9 cellular contexts compared by ENCODE assay signal in the genomic region with DNA sequence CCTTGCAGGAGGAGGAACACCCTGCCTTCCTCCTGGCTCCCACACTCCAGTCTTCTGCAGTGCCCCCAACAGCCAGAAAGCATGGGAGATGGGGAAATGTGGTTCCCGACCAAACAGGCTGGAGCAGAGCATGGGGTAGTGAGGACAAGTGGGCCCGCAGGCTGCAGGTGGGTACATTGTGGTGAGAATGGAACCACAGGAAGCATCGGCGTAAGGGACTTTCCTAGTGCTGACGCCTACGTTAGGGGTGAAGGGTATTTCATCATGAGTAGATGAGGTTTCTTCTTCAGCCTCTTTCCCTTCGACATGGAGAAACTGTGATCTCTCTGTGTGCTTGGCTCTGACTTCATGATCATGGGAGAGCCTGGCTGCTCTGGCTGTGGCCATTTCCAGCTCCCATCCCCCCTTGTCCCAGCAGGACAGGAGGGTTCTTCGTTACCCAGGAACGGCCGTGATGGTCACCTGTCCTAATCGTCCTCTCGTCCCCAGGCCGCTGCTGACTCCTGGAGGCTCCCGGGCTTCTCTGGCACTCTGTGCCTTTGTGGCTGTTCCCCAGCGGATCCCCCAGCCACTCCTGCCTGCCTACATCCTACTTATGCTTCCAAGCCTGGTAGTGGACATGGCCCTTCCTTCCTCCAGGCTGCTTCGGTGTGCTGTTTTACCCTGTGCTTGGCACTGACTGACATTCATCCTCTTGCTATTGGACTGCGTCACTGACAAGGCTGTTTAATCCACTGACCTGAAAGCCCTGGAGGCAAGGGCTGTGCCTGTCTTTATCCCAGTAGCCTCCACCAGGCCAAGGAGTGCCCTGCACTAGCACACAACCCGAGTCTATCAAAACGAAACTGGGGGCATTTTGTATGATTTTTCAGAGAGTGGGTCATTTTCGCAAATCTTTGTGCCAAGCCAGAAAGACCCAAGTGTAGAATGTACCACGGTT.
DNase-seq lines count a peak whose midpoint lies in the region; ATAC-seq, FAIRE-seq and TF ChIP-seq lines count a peak whose summit lies in the region.
"Had no signal": no experiment of that assay in that cellular context is flagged by ENCODE, and none has a peak within 500 bp of the region (broad histone marks: within the 10 kb centered on the region; RNA-seq: fewer than 3 reads in every experiment).

No MANE protein-coding gene starts in this region.

- no peaks in the 10 kb centered on the region; the same call in 2 of the 3 replicates for H3K9me3 ChIP-seq in GM12878 (replicated peaks; ENCODE audit: control insufficient read depth, insufficient read depth, low read length)
- peaks cover 0 to 4% (median 0%) of the 10 kb centered on the region in 4 donors for H3K9me3 ChIP-seq in tibial nerve
- H3K9me3 ChIP-seq in BE2C = no peaks in the 10 kb centered on the region

- H3K4me3 Mint-ChIP-seq in T-cell (peak overlapping the region in 1 of 3 donors; percentile 34), HFFc6 (no peak overlapping the region)

- H3K36me3 Mint-ChIP-seq in T-cell = no peaks in the 10 kb centered on the region
- H3K36me3 Mint-ChIP-seq in HFFc6 (ENCODE audit: low read depth) = peaks cover 4% of the 10 kb centered on the region; the same call in 1 of the 2 replicates

- H3K27ac Mint-ChIP-seq in T-cell (peak overlapping the region; percentile 55 to 83), HFFc6 (no peak overlapping the region)

- peak; percentile 33 to 84; a peak in 3 of 4 replicates for TF ChIP-seq EP300 in GM12878 (IDR thresholded peaks at IDR 0.05; ENCODE audit: borderline replicate concordance in 1 of 2, control insufficient read depth in 1 of 2, low read depth in 2 of 2, low read length in 2 of 2)
- no peak for TF ChIP-seq EP300 in tibial nerve (IDR thresholded peaks at IDR 0.05)

- no peaks in the 10 kb centered on the region for H3K9me3 Mint-ChIP-seq in T-cell
- H3K9me3 Mint-ChIP-seq in HFFc6 = peaks cover 51% of the 10 kb centered on the region

- TF ChIP-seq CTCF in GM12878 (IDR thresholded peaks at IDR 0.05 in 2 of 3, conservative IDR thresholded peaks at IDR 0.05 in 1 of 3; ENCODE audit: control insufficient read depth in 2 of 3, extremely low read depth in 1 of 3, insufficient read depth in 1 of 3, low read depth in 3 of 3, low read length in 3 of 3) = no peak
- no peak for TF ChIP-seq CTCF in HFFc6 (IDR thresholded peaks at IDR 0.05)
- TF ChIP-seq CTCF in tibial nerve (IDR thresholded peaks at IDR 0.05) = no peak
- no peak for TF ChIP-seq CTCF in BE2C (IDR thresholded peaks at IDR 0.05; ENCODE audit: low read depth, low read length)

- TF ChIP-seq RAD21 in GM12878 (IDR thresholded peaks at IDR 0.05; ENCODE audit: insufficient read depth, low read depth, low read length) = no peak

- SMC1A ChIA-PET in GM12878 (lab: Charles Lee; ENCODE audit: uncharacterized antibody, unreplicated experiment) = interaction anchor here (1.0 to 1.5 kb wide), 3 partner anchors 19 to 85 kb away, joined by 3 to 5 read pairs (median 3); a partner anchor contains a TSS

- CTCF ChIA-PET in T-cell (lab: Charles Lee) (no interaction called here), GM12878 (lab: Yijun Ruan, JAX) (interaction anchor here (1.0 to 1.2 kb wide), 4 partner anchors 16 to 90 kb away, joined by 3 to 8 read pairs (median 4); no protein-coding TSS in a partner anchor)

- no peaks in the 10 kb centered on the region for H3K27me3 ChIP-seq in GM12878 (replicated peaks in 1 of 2; ENCODE audit: control insufficient read depth in 2 of 2, insufficient read depth in 2 of 2, low read length in 1 of 2)
- H3K27me3 ChIP-seq in tibial nerve = no peaks in the 10 kb centered on the region
- H3K27me3 ChIP-seq in BE2C = no peaks in the 10 kb centered on the region

- WGBS in GM12878 (ENCODE audit: insufficient coverage, insufficient replicate concordance, low lambda C conversion rate, missing lambda C conversion rate) = 53% methylated on average over 21 of the region's 21 CpGs
- WGBS in tibial nerve, 2 donors = 79 to 83% methylated on average over 21 of the region's 21 CpGs

- DNase-seq in T-cell = peak in 26 of 34 experiments; percentile 11 to 72 (median 50)
- peak; percentile 77 for DNase-seq in GM12878 (ENCODE audit: low read depth, low spot score)
- peak; percentile 20 to 54 for DNase-seq in stimulated activated CD8-positive, alpha-beta memory T cell treated with anti-CD3 and anti-CD28 coated beads, Interleukin-7, amount 100 ng/mL, for 4 hours (ENCODE audit: low read depth in 2 of 2)
- DNase-seq in HFFc6 = no peak
- DNase-seq in tibial nerve (ENCODE audit: low spot score in 2 of 2) = no peak
- no peak for DNase-seq in BE2C
- DNase-seq in NCI-H2227 (lab: John Stamatoyannopoulos, UW; ENCODE audit: unreplicated experiment) = no peak

- TSS peak; percentile 99 for BruUV-seq in GM12878 (replicated peaks; lab: Mats Ljungman, UMichigan)

- H3K36me3 ChIP-seq in GM12878 (ENCODE audit: control insufficient read depth in 2 of 2, insufficient read depth in 2 of 2, low read length in 1 of 2) (no peaks in the 10 kb centered on the region), tibial nerve (no peaks in the 10 kb centered on the region), BE2C (no peaks in the 10 kb centered on the region)

- H2AFZ ChIP-seq in GM12878 (ENCODE audit: control insufficient read depth, low read depth, low read length) = peak overlapping the region; percentile 86

- POLR2A ChIA-PET in T-cell (lab: Charles Lee) (no interaction called here), GM12878 (lab: Charles Lee) (interaction anchor here (0.6 to 1.1 kb wide), 3 partner anchors 10 to 46 kb away, joined by 3 to 4 read pairs (median 3); no protein-coding TSS in a partner anchor)

- H3K4me1 Mint-ChIP-seq in T-cell (peaks cover 13 to 33% (median 24%) of the 10 kb centered on the region in 3 donors), HFFc6 (ENCODE audit: low read depth) (no peaks in the 10 kb centered on the region)

- H4K20me1 ChIP-seq in GM12878 (ENCODE audit: control insufficient read depth, insufficient read depth) = no peaks in the 10 kb centered on the region

- H3K27me3 Mint-ChIP-seq in T-cell (no peaks in the 10 kb centered on the region), HFFc6 (ENCODE audit: insufficient read depth) (peaks cover 3% of the 10 kb centered on the region; the same call in 1 of the 2 replicates)

- peak overlapping the region; percentile 56 for H3K9ac ChIP-seq in GM12878 (ENCODE audit: control insufficient read depth, insufficient read depth, low read length)

- H3K79me2 ChIP-seq in GM12878 (ENCODE audit: control insufficient read depth, insufficient read depth, low read length) = no peaks in the 10 kb centered on the region

- ATAC-seq in GM19468 (IDR thresholded peaks at IDR 0.05; ENCODE audit: extremely low read depth, unreplicated experiment) (peak; percentile 34), T-cell (replicated peaks in 1 of 4) (peak; percentile 76 to 98 (median 84)), GM12878 (peak; percentile 96)

- intact Hi-C loops in GM12878 (cut with micrococcal nuclease; ENCODE audit: unreplicated experiment) = loop anchor here (5.0 kb wide), 2 partner anchors 37 to 87 kb away; a partner anchor contains a TSS

- no peak overlapping the region for H3K4me3 ChIP-seq in GM12878
- H3K4me3 ChIP-seq in tibial nerve = no peak overlapping the region
- no peak overlapping the region for H3K4me3 ChIP-seq in BE2C (ENCODE audit: low read depth, low read length)

- TF ChIP-seq POLR2A in GM12878 (IDR thresholded peaks at IDR 0.05; ENCODE audit: low read depth, low read length) (peak; percentile 47), tibial nerve (IDR thresholded peaks at IDR 0.05) (no peak)

- peak overlapping the region; percentile 87 for H3K4me2 ChIP-seq in GM12878 (ENCODE audit: control insufficient read depth, insufficient read depth)

- H3K4me1 ChIP-seq in GM12878 (ENCODE audit: control insufficient read depth, insufficient read depth, low read length) (peaks cover 21% of the 10 kb centered on the region), tibial nerve (no peaks in the 10 kb centered on the region), BE2C (no peaks in the 10 kb centered on the region)

- FAIRE-seq in GM12878 (lab: Jason Lieb, UNC) = peak; percentile 91
- FAIRE-seq: bronchial epithelial cell had no signal

- RAD21 ChIA-PET in GM12878 (lab: Charles Lee; ENCODE audit: unreplicated experiment) = interaction anchor here (1.0 to 1.3 kb wide), 3 partner anchors 24 to 84 kb away, joined by 4 to 9 read pairs (median 5); a partner anchor contains a TSS

- in situ Hi-C loops in GM12878 (cut with MboI) = no loop called here

- peak overlapping the region; percentile 84 for H3K27ac ChIP-seq in GM12878 (ENCODE audit: control insufficient read depth, insufficient read depth)
- no peak overlapping the region for H3K27ac ChIP-seq in tibial nerve

TF ChIP-seq in GM12878, 131 proteins besides CTCF, POLR2A, EP300 and RAD21 (continues in another document):
- TF ChIP-seq BHLHE40 (IDR thresholded peaks at IDR 0.05; ENCODE audit: borderline replicate concordance in 1 of 2, low read depth in 2 of 2, low read length in 1 of 2) (peak in 1 of 2 experiments; percentile 44; a peak in 1 of 4 replicates), IKZF2 (IDR thresholded peaks at IDR 0.05) (peak; percentile 84 to 86), NFIC (IDR thresholded peaks at IDR 0.05; ENCODE audit: low read depth, low read length) (peak; percentile 32; the same call in 1 of the 2 replicates), DPF2 (IDR thresholded peaks at IDR 0.05) (peak; percentile 86), IRF4 (IDR thresholded peaks at IDR 0.05; ENCODE audit: low read depth, low read length) (peak; percentile 77; the same call in 1 of the 2 replicates), KDM1A (IDR thresholded peaks at IDR 0.05; ENCODE audit: borderline replicate concordance) (no peak), IKZF1 (conservative IDR thresholded peaks at IDR 0.05) (peak; percentile 86), CREB1 (IDR thresholded peaks at IDR 0.05; ENCODE audit: low read depth) (peak; percentile 74), YY1 (IDR thresholded peaks at IDR 0.05; ENCODE audit: low read depth, low read length) (0 out of 2 replicates have a peak, but pooled peaks have one; percentile 29), ATF7 (IDR thresholded peaks at IDR 0.05; ENCODE audit: low read depth) (peak; percentile 75), HDAC2 (IDR thresholded peaks at IDR 0.05) (no peak), POU2F2 (IDR thresholded peaks at IDR 0.05; ENCODE audit: borderline replicate concordance, low read depth, low read length) (peak; percentile 44; the same call in 1 of the 3 replicates)
- TF ChIP-seq, protein P1, sequence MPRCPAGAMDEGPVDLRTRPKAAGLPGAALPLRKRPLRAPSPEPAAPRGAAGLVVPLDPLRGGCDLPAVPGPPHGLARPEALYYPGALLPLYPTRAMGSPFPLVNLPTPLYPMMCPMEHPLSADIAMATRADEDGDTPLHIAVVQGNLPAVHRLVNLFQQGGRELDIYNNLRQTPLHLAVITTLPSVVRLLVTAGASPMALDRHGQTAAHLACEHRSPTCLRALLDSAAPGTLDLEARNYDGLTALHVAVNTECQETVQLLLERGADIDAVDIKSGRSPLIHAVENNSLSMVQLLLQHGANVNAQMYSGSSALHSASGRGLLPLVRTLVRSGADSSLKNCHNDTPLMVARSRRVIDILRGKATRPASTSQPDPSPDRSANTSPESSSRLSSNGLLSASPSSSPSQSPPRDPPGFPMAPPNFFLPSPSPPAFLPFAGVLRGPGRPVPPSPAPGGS (IDR thresholded peaks at IDR 0.05; ENCODE audit: borderline replicate concordance, insufficient read depth, low read depth, low read length, poor library complexity, severe bottlenecking) = peak; percentile 23

Comparison
In these comparisons a context has a peak if more than half of its experiments do, and no peak if none do; other contexts are left out.
1. ATAC-seq: peak in every context shown above with its lines; median percentile 96 in GM12878; 84 in T-cell; 34 in GM19468.
2. DNase-seq: peak in T-cell (26 of 34), GM12878 (single experiment) and stimulated activated CD8-positive, alpha-beta memory T cell treated with anti-CD3 and anti-CD28 coated beads, Interleukin-7, amount 100 ng/mL, for 4 hours (2 of 2); none in HFFc6 (single experiment), tibial nerve (0 of 2), BE2C (single experiment) and NCI-H2227 (single experiment).